17 cellular contexts compared by ENCODE assay signal in the genomic region with DNA sequence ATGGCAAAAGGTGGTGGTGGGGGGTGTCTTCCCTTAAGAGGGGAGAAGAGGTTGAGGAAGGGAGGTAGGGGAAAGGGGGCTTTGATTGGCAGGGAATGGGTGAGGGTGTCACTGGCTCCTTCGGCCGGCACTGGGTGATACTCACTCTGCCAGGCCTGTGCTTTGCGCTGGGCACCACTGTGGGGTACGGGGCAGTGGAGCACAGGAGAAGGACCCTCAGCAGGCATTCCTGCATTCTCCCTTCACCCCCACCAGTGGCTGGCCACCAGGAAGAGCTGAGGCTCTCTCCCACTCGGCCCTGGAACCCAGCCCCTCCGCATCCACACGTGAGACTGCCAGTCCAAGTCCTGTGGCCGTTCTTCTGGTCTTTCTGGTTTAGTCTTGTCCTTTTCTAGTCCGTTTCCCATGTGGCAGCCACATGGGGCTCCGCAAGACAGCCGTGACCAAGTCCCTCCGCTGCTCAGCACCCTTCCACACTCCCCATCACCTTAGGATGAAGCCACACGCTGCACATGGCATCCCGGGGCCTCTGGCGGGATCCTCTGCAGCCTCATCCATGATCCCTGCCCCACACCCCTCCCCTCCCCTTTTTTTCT. TPM values are rescaled to one million over a fixed set of nuclear protein-coding genes. Genes with fewer than 3 reads are reported as not detected.
DNase-seq lines count a peak whose midpoint lies in the region; ATAC-seq, FAIRE-seq and TF ChIP-seq lines count a peak whose summit lies in the region.
"Had no signal": no experiment of that assay in that cellular context is flagged by ENCODE, and none has a peak within 500 bp of the region (broad histone marks: within the 10 kb centered on the region; RNA-seq: fewer than 3 reads in every experiment).

No MANE protein-coding gene starts in this region.

- H3K27ac ChIP-seq in AG04450 (ENCODE audit: low read depth, low read length) (peak overlapping the region; percentile 39), kidney (ENCODE audit: low read depth in 2 of 2, low read length in 2 of 2) (peak overlapping the region; percentile 13 to 83), skeletal muscle tissue (ENCODE audit: low read depth, low read length) (no peak overlapping the region)

- CTCF ChIA-PET in AG04450 (lab: Charles Lee): interaction anchor here (2.0 to 2.5 kb wide), 2 partner anchors 16 to 27 kb away, joined by 13 to 16 read pairs; no protein-coding TSS in a partner anchor

- H3K36me3 ChIP-seq in adipocyte (ENCODE audit: control insufficient read depth, insufficient read depth, low read length, severe bottlenecking) (no peaks in the 10 kb centered on the region), kidney (ENCODE audit: control insufficient read depth in 1 of 2, insufficient read depth in 2 of 2, low read length in 2 of 2) (no peaks in the 10 kb centered on the region), skeletal muscle tissue (ENCODE audit: control insufficient read depth in 3 of 3, insufficient read depth in 3 of 3, low read length in 3 of 3) (no peaks in the 10 kb centered on the region)
- H3K36me3 ChIP-seq: HAP-1 had no signal

- no peak for FAIRE-seq in kidney (lab: Jason Lieb, UNC)
- FAIRE-seq: bronchial epithelial cell, urothelium cell line had no signal

- TF ChIP-seq CTCF in AG04450 (IDR thresholded peaks at IDR 0.05; ENCODE audit: low read depth, low read length) (no peak), kidney (IDR thresholded peaks at IDR 0.05; ENCODE audit: borderline replicate concordance, extremely low read depth, insufficient read depth) (no peak)

- no peak for ATAC-seq in GM21447 (IDR thresholded peaks at IDR 0.05; ENCODE audit: unreplicated experiment)
- ATAC-seq in HG02798 (IDR thresholded peaks at IDR 0.05; ENCODE audit: poor library complexity, unreplicated experiment): no peak

- H3K4me1 ChIP-seq in adipocyte (ENCODE audit: control insufficient read depth, insufficient read depth, low read length): peaks cover 29% of the 10 kb centered on the region
- H3K4me1 ChIP-seq in kidney (ENCODE audit: control insufficient read depth in 1 of 2, insufficient read depth in 1 of 2, low read depth in 1 of 2, low read length in 2 of 2): peaks cover 25 to 33% of the 10 kb centered on the region in 2 donors
- H3K4me1 ChIP-seq in skeletal muscle tissue (ENCODE audit: control insufficient read depth in 3 of 3, insufficient read depth in 3 of 3, low read length in 3 of 3): peaks cover 28 to 34% (median 29%) of the 10 kb centered on the region in 3 donors

- intact Hi-C loops in kidney (cut with DNase I): no loop called here

- H3K9ac ChIP-seq in adipocyte (ENCODE audit: low read length) (peak overlapping the region; percentile 85), kidney (ENCODE audit: low read length in 2 of 2) (peak overlapping the region in 1 of 2 donors; percentile 16), skeletal muscle tissue (ENCODE audit: low read depth in 1 of 3, low read length in 3 of 3) (peak overlapping the region in 2 of 3 donors; percentile 23 to 25)

- DNase-seq in AG04450 (ENCODE audit: low read depth, low spot score) (no peak), adipocyte (ENCODE audit: low read depth) (no peak), kidney (no peak), H4 (ENCODE audit: low spot score) (no peak), T-helper 2 cell (no peak)
- DNase-seq: activated CD4-positive, alpha-beta memory T cell treated with anti-CD3 and anti-CD28 coated beads for 36 hours; AML-193; DMS79; midbrain; NCI-H1105 treated with DMSO at 0.1 percent for 48 hours; T-helper 9 cell had no signal

- POLR2A ChIA-PET in AG04450 (lab: Yijun Ruan, JAX): no interaction called here

- H3K9me3 ChIP-seq in AG04450 (ENCODE audit: control insufficient read depth, insufficient read depth, low read length) (no peaks in the 10 kb centered on the region), adipocyte (ENCODE audit: control insufficient read depth, low read length) (peaks cover 6% of the 10 kb centered on the region), kidney (ENCODE audit: control insufficient read depth in 1 of 2, low read length in 2 of 2) (no peaks in the 10 kb centered on the region), skeletal muscle tissue (ENCODE audit: control insufficient read depth in 3 of 3, low read length in 3 of 3) (no peaks in the 10 kb centered on the region)
- H3K9me3 ChIP-seq: HAP-1 had no signal

- H3K4me3 ChIP-seq in AG04450 (ENCODE audit: low read depth, low read length) (no peak overlapping the region), adipocyte (ENCODE audit: low read length) (no peak overlapping the region), kidney (ENCODE audit: low read length in 2 of 2) (no peak overlapping the region), skeletal muscle tissue (ENCODE audit: low read length in 3 of 3) (no peak overlapping the region)
- H3K4me3 ChIP-seq: HAP-1 had no signal

- H3K27me3 ChIP-seq in AG04450 (ENCODE audit: control insufficient read depth, insufficient read depth, low read length) (no peaks in the 10 kb centered on the region), adipocyte (replicated peaks; ENCODE audit: control insufficient read depth, insufficient read depth, low read length) (no peaks in the 10 kb centered on the region), skeletal muscle tissue (ENCODE audit: control insufficient read depth in 3 of 3, insufficient read depth in 3 of 3, low read length in 3 of 3) (no peaks in the 10 kb centered on the region)

RNA-seq across cellular contexts. Expression of a gene that starts 8.0 kb away (rescaled TPM):
- 18.6 and 22.8 TPM in 2 replicates for polyA plus RNA-seq in AG04450 (2011; rRNA removed)
- polyA minus RNA-seq in AG04450 (2011; rRNA and poly(A)+ RNA removed): 19.5 and 24.8 TPM in 2 replicates
- total RNA-seq in kidney: 36.0 TPM
- 20.0 TPM for polyA plus RNA-seq in kidney (ENCODE audit: insufficient read depth, low read depth, low replicate concordance)
- total RNA-seq in skeletal muscle tissue: 5.2 TPM
- 4.5 and 8.8 TPM in 2 replicates for total RNA-seq in H4 (2014; rRNA removed; shearing (Covaris generic))

RNA-seq across cellular contexts. Expression of a gene that starts 27.9 kb away (rescaled TPM):
- polyA plus RNA-seq in AG04450 (2011; rRNA removed) (not detected in 2 replicates), kidney (ENCODE audit: insufficient read depth, low read depth, low replicate concordance) (not detected)
- polyA minus RNA-seq in AG04450 (2011; rRNA and poly(A)+ RNA removed): 0.65 and 0.78 TPM in 2 replicates
- total RNA-seq in kidney (1.8 TPM), skeletal muscle tissue (1.6 TPM)
- total RNA-seq in H4 (2014; rRNA removed; shearing (Covaris generic)): not detected in 2 replicates
- total RNA-seq: activated CD4-positive, alpha-beta memory T cell treated with anti-CD3 and anti-CD28 coated beads for 36 hours; bronchial epithelial cell had no signal

RNA-seq across cellular contexts. Expression of a gene that starts 40.5 kb away (rescaled TPM):
- polyA plus RNA-seq in AG04450 (2011; rRNA removed): not detected in 2 replicates
- polyA minus RNA-seq in AG04450 (2011; rRNA and poly(A)+ RNA removed): not detected in 2 replicates
- not detected for total RNA-seq in kidney
- polyA plus RNA-seq in kidney (ENCODE audit: insufficient read depth, low read depth, low replicate concordance): not detected
- total RNA-seq in skeletal muscle tissue: not detected
- total RNA-seq in H4 (2014; rRNA removed; shearing (Covaris generic)): not detected in 2 replicates
- total RNA-seq: activated CD4-positive, alpha-beta memory T cell treated with anti-CD3 and anti-CD28 coated beads for 36 hours had no signal

RNA-seq across cellular contexts. Expression of a gene that starts 53.3 kb away (rescaled TPM):
- not detected in 2 replicates for polyA plus RNA-seq in AG04450 (2011; rRNA removed)
- polyA minus RNA-seq in AG04450 (2011; rRNA and poly(A)+ RNA removed): not detected in 2 replicates
- total RNA-seq in kidney: 10.7 TPM
- 6.1 TPM for polyA plus RNA-seq in kidney (ENCODE audit: insufficient read depth, low read depth, low replicate concordance)
- 6.3 TPM for total RNA-seq in skeletal muscle tissue
- total RNA-seq in H4 (2014; rRNA removed; shearing (Covaris generic)): 0.35 and 1.4 TPM in 2 replicates
